Comparison of ENCODE assay signal across 6 cellular contexts in the genomic region with DNA sequence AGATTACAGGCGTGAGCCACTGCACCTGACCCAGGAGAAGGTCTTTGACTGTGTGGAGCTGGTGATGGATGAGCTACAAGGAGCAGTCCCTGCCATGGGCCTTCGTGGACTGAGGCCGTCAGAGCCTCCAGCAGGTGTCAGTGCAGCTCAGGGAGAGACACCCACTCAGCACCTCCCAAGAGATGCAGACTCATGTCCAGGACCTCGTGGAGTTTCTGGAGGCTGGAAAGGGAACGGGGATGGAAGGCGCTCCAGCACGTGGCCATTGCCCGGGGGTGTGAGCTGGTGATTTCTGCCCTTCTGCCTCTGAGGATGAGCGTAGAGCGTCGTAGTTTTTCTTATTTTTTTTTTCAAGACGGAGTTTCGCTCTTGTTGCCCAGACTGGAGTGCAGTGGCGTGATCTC. TPM values are rescaled to one million over a fixed set of nuclear protein-coding genes. Genes with fewer than 3 reads are reported as not detected.
DNase-seq lines count a peak whose midpoint lies in the region; ATAC-seq and TF ChIP-seq lines count a peak whose summit lies in the region.

No MANE protein-coding gene starts in this region.

- H3K36me3 Mint-ChIP-seq in chondrocyte (ENCODE audit: low read depth), result no peaks in the 10 kb centered on the region

- TF ChIP-seq CTCF in chondrocyte (IDR thresholded peaks at IDR 0.05) (peak; percentile 75), gastrocnemius medialis (IDR thresholded peaks at IDR 0.05 in 4 of 5, conservative IDR thresholded peaks at IDR 0.05 in 1 of 5) (peak in 3 of 5 experiments; percentile 37 to 52 (median 42))

- H3K4me3 ChIP-seq in gastrocnemius medialis, result no peak overlapping the region

- H3K4me1 ChIP-seq in gastrocnemius medialis, result no peaks in the 10 kb centered on the region

- TF ChIP-seq POLR2A in gastrocnemius medialis (IDR thresholded peaks at IDR 0.05), result no peak

- H3K4me3 Mint-ChIP-seq in chondrocyte (ENCODE audit: unreplicated experiment), result no peak overlapping the region

- in situ Hi-C loops in gastrocnemius medialis (cut with MboI; ENCODE audit: low sequenced_read_pairs in 4 of 4), result loop anchor here in 3 of 4 donors (25.0 kb wide), 1 partner anchor 125 kb away; the partner anchor contains the start of genes EXD3 (in 3 of the 3) and NOXA1 (in 3 of the 3)

- intact Hi-C loops in gastrocnemius medialis (cut with DNase I; ENCODE audit: low total_unique reads), result no loop called here

- DNase-seq in ELF-1 (ENCODE audit: low read depth, low spot score), result peak; percentile 83
- DNase-seq in NCI-H2029 (lab: John Stamatoyannopoulos, UW), result peak; percentile 37
- DNase-seq in chondrocyte (ENCODE audit: low spot score), result no peak
- no peak for DNase-seq in gastrocnemius medialis

- H3K27me3 Mint-ChIP-seq in chondrocyte (ENCODE audit: low read depth), result peaks cover 2% of the 10 kb centered on the region

- H3K27ac ChIP-seq in gastrocnemius medialis, result no peak overlapping the region

- peaks cover 2% of the 10 kb centered on the region for H3K4me1 Mint-ChIP-seq in chondrocyte (ENCODE audit: low read depth)

- H3K9me3 ChIP-seq in gastrocnemius medialis, result no peaks in the 10 kb centered on the region

- H3K27me3 ChIP-seq in gastrocnemius medialis, result peaks cover 0 to 18% (median 13%) of the 10 kb centered on the region in 3 donors

- H3K9me3 Mint-ChIP-seq in chondrocyte (ENCODE audit: low read depth), result no peaks in the 10 kb centered on the region

- ATAC-seq in gastrocnemius medialis (peak; percentile 47 to 58), GM19324 (IDR thresholded peaks at IDR 0.05; ENCODE audit: low FRiP score, unreplicated experiment) (no peak), HG02852 (IDR thresholded peaks at IDR 0.05; ENCODE audit: unreplicated experiment) (no peak)

- no peak overlapping the region for H3K27ac Mint-ChIP-seq in chondrocyte (ENCODE audit: unreplicated experiment)

- no peaks in the 10 kb centered on the region for H3K36me3 ChIP-seq in gastrocnemius medialis

RNA-seq across cellular contexts. Expression of gene TOR4A, which starts 9.5 kb away (rescaled TPM):
- 0.85 to 3.5 TPM (median 3.4 TPM) in 3 replicates for total RNA-seq in chondrocyte
- total RNA-seq in gastrocnemius medialis, result 1 to 10 TPM; 1.2 to 2.8 (median 1.7) TPM

RNA-seq across cellular contexts. Expression of gene NRARP, which starts 15.1 kb away (rescaled TPM):
- total RNA-seq in chondrocyte (0.39 to 6.9 TPM (median 6.7 TPM) in 3 replicates), gastrocnemius medialis (1 to 10 TPM; 1.9 to 5.4 (median 3.4) TPM)

RNA-seq across cellular contexts. Expression of gene NELFB, which starts 31.9 kb away (rescaled TPM):
- total RNA-seq in chondrocyte (48.0 to 55.1 TPM (median 52.4 TPM) in 3 replicates), gastrocnemius medialis (10 to 100 TPM; 21.6 to 61.5 (median 39.4) TPM)

RNA-seq across cellular contexts. Expression of gene STPG3, which starts 35.9 kb away (rescaled TPM):
- not detected in 3 replicates for total RNA-seq in chondrocyte
- not detected for total RNA-seq in gastrocnemius medialis

RNA-seq across cellular contexts. Expression of gene TUBB4B, which starts 45.9 kb away (rescaled TPM):
- total RNA-seq in chondrocyte, result 117 to 155 TPM (median 121 TPM) in 3 replicates
- total RNA-seq in gastrocnemius medialis, result 100 to 1,000 TPM; 222 to 495 (median 363) TPM

Comparison
In these comparisons a context has a peak if more than half of its experiments do, and no peak if none do; other contexts are left out.
1. DNase-seq: peak in ELF-1 (single experiment) and NCI-H2029 (single experiment); none in chondrocyte (single experiment) and gastrocnemius medialis (0 of 2).
2. ATAC-seq: peak in gastrocnemius medialis (2 of 2); none in GM19324 (single experiment) and HG02852 (single experiment).